ENCODE assay signal across 13 cellular contexts in the genomic region with DNA sequence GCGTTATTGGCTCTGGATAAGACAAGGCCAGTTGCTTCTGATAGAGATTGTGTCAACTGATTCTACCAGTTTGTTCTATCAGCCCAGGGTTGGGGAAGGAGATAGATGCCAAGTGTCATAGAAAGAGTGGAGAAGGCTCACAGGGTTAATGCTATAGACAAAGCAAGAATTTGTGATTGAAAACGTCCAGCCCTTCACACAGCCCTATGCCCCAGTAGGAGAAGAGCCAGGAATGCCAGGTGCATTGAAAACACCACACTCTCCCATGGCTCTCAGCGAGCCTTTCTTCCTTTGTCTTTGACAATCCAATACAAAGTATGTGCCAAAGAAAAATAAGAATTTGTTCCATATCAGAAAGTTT.
DNase-seq lines count a peak whose midpoint lies in the region; ATAC-seq and TF ChIP-seq lines count a peak whose summit lies in the region.
"Had no signal": no experiment of that assay in that cellular context is flagged by ENCODE, and none has a peak within 500 bp of the region (broad histone marks: within the 10 kb centered on the region; RNA-seq: fewer than 3 reads in every experiment).

No MANE protein-coding gene starts in this region.

- H3K9me3 Mint-ChIP-seq in WTC11 = no peaks in the 10 kb centered on the region; the same call in 1 of the 2 replicates
- no peaks in the 10 kb centered on the region for H3K9me3 Mint-ChIP-seq in activated T-helper 2 cell treated with anti-CD3 and anti-CD28 coated beads, Interferon-gamma antibody, Interleukin-2, Interleukin-4, amounts not matched to agents 10 μg/mL and 5 μg/mL and 100 μg/mL, durations not matched to agents 14 hours and 24 hours and 36 hours
- peaks cover 6% of the 10 kb centered on the region for H3K9me3 Mint-ChIP-seq in progenitor cell of endocrine pancreas (ENCODE audit: low read depth)

- CTCF ChIA-PET in WTC11 (lab: Charles Lee) = no interaction called here

- ATAC-seq in left lung (peak; percentile 14), WTC11 (no peak), GM18907 (IDR thresholded peaks at IDR 0.05; ENCODE audit: unreplicated experiment) (no peak)
- ATAC-seq: activated CD4-positive, alpha-beta T cell treated with anti-CD3 and anti-CD28 coated beads for 36 hours; activated naive CD4-positive, alpha-beta T cell treated with anti-CD3 and anti-CD28 coated beads, Interleukin-2, amount 50 U/mL, for 72 hours had no signal

- H3K9me3 ChIP-seq in left lung (no peaks in the 10 kb centered on the region), subcutaneous abdominal adipose tissue (ENCODE audit: control insufficient read depth in 5 of 5, low read length in 5 of 5) (no peaks in the 10 kb centered on the region)

- peak; percentile 97 for DNase-seq in NCI-H2029 treated with DMSO at 0.1 percent for 48 hours (lab: John Stamatoyannopoulos, UW)
- peak; percentile 73 to 91 for DNase-seq in dermis microvascular lymphatic vessel endothelial cell (ENCODE audit: low read depth in 2 of 2)
- no peak for DNase-seq in left lung
- DNase-seq in WTC11 (ENCODE audit: low spot score) = no peak
- DNase-seq in activated T-helper 2 cell treated with anti-CD3 and anti-CD28 coated beads, Interferon-gamma antibody, Interleukin-2, Interleukin-4, amounts not matched to agents 10 μg/mL and 5 μg/mL and 100 μg/mL, durations not matched to agents 14 hours and 24 hours and 36 hours (ENCODE audit: low spot score) = no peak
- DNase-seq in progenitor cell of endocrine pancreas (ENCODE audit: low spot score, unreplicated experiment) = no peak
- DNase-seq: activated CD4-positive, alpha-beta T cell treated with anti-CD3 and anti-CD28 coated beads for 36 hours; NCI-H1105 treated with DMSO at 0.1 percent for 48 hours; retina had no signal

- no peaks in the 10 kb centered on the region for H3K27me3 Mint-ChIP-seq in WTC11 (ENCODE audit: low read depth)
- no peaks in the 10 kb centered on the region for H3K27me3 Mint-ChIP-seq in activated T-helper 2 cell treated with anti-CD3 and anti-CD28 coated beads, Interferon-gamma antibody, Interleukin-2, Interleukin-4, amounts not matched to agents 10 μg/mL and 5 μg/mL and 100 μg/mL, durations not matched to agents 14 hours and 24 hours and 36 hours (ENCODE audit: low read depth)
- peaks cover under 1% of the 10 kb centered on the region for H3K27me3 Mint-ChIP-seq in progenitor cell of endocrine pancreas
- H3K27me3 Mint-ChIP-seq: activated CD4-positive, alpha-beta T cell treated with anti-CD3 and anti-CD28 coated beads for 36 hours had no signal

- H3K4me1 ChIP-seq in left lung (no peaks in the 10 kb centered on the region), subcutaneous abdominal adipose tissue (ENCODE audit: control insufficient read depth in 5 of 5, insufficient read depth in 5 of 5, low read length in 5 of 5) (peaks cover 0 to 20% (median 14%) of the 10 kb centered on the region in 5 donors)

- no peak overlapping the region for H3K27ac ChIP-seq in left lung
- peak overlapping the region; percentile 34 for H3K27ac ChIP-seq in subcutaneous abdominal adipose tissue (ENCODE audit: low read depth, low read length)

- H3K4me1 Mint-ChIP-seq in WTC11 = no peaks in the 10 kb centered on the region
- H3K4me1 Mint-ChIP-seq in activated T-helper 2 cell treated with anti-CD3 and anti-CD28 coated beads, Interferon-gamma antibody, Interleukin-2, Interleukin-4, amounts not matched to agents 10 μg/mL and 5 μg/mL and 100 μg/mL, durations not matched to agents 14 hours and 24 hours and 36 hours (ENCODE audit: low read depth) = no peaks in the 10 kb centered on the region
- H3K4me1 Mint-ChIP-seq in progenitor cell of endocrine pancreas (ENCODE audit: low read depth) = no peaks in the 10 kb centered on the region
- H3K4me1 Mint-ChIP-seq: activated CD4-positive, alpha-beta T cell treated with anti-CD3 and anti-CD28 coated beads for 36 hours; CD14-positive monocyte had no signal

- H3K36me3 Mint-ChIP-seq in WTC11 (no peaks in the 10 kb centered on the region), progenitor cell of endocrine pancreas (ENCODE audit: insufficient read depth) (no peaks in the 10 kb centered on the region)
- H3K36me3 Mint-ChIP-seq in activated T-helper 2 cell treated with anti-CD3 and anti-CD28 coated beads, Interferon-gamma antibody, Interleukin-2, Interleukin-4, amounts not matched to agents 10 μg/mL and 5 μg/mL and 100 μg/mL, durations not matched to agents 14 hours and 24 hours and 36 hours (ENCODE audit: low read depth) = no peaks in the 10 kb centered on the region
- H3K36me3 Mint-ChIP-seq: activated naive CD4-positive, alpha-beta T cell treated with anti-CD3 and anti-CD28 coated beads, Interleukin-2, amount 50 U/mL, for 72 hours; CD14-positive monocyte had no signal

- intact Hi-C loops in left lung (cut with DNase I) = no loop called here
- intact Hi-C loops in activated T-helper 2 cell treated with anti-CD3 and anti-CD28 coated beads, Interferon-gamma antibody, Interleukin-2, Interleukin-4, amounts not matched to agents 10 μg/mL and 5 μg/mL and 100 μg/mL, durations not matched to agents 14 hours and 24 hours and 36 hours (cut with micrococcal nuclease) = no loop called here

- no peak for TF ChIP-seq CTCF in left lung (IDR thresholded peaks at IDR 0.05)
- TF ChIP-seq CTCF in WTC11 (IDR thresholded peaks at IDR 0.05) = no peak
- no peak for TF ChIP-seq CTCF in progenitor cell of endocrine pancreas (IDR thresholded peaks at IDR 0.05; ENCODE audit: unreplicated experiment)

- H3K4me3 Mint-ChIP-seq in WTC11 = no peak overlapping the region
- no peak overlapping the region for H3K4me3 Mint-ChIP-seq in activated T-helper 2 cell treated with anti-CD3 and anti-CD28 coated beads, Interferon-gamma antibody, Interleukin-2, Interleukin-4, amounts not matched to agents 10 μg/mL and 5 μg/mL and 100 μg/mL, durations not matched to agents 14 hours and 24 hours and 36 hours (ENCODE audit: low read depth)
- no peak overlapping the region for H3K4me3 Mint-ChIP-seq in progenitor cell of endocrine pancreas (ENCODE audit: low read depth)
- H3K4me3 Mint-ChIP-seq: activated CD4-positive, alpha-beta T cell treated with anti-CD3 and anti-CD28 coated beads for 36 hours; CD14-positive monocyte had no signal

- H3K27ac Mint-ChIP-seq in WTC11 (no peak overlapping the region), progenitor cell of endocrine pancreas (no peak overlapping the region)
- H3K27ac Mint-ChIP-seq in activated T-helper 2 cell treated with anti-CD3 and anti-CD28 coated beads, Interferon-gamma antibody, Interleukin-2, Interleukin-4, amounts not matched to agents 10 μg/mL and 5 μg/mL and 100 μg/mL, durations not matched to agents 14 hours and 24 hours and 36 hours = no peak overlapping the region
- H3K27ac Mint-ChIP-seq: activated CD4-positive, alpha-beta T cell treated with anti-CD3 and anti-CD28 coated beads for 36 hours; activated naive CD4-positive, alpha-beta T cell treated with anti-CD3 and anti-CD28 coated beads, Interleukin-2, amount 50 U/mL, for 72 hours; CD14-positive monocyte had no signal

- POLR2A ChIA-PET in WTC11 (lab: Charles Lee) = no interaction called here

- H3K9ac ChIP-seq in subcutaneous abdominal adipose tissue (ENCODE audit: low read length in 5 of 5) = no peak overlapping the region

- no peaks in the 10 kb centered on the region for H3K36me3 ChIP-seq in left lung
- H3K36me3 ChIP-seq in subcutaneous abdominal adipose tissue (ENCODE audit: control insufficient read depth in 5 of 5, insufficient read depth in 5 of 5, low read length in 5 of 5) = no peaks in the 10 kb centered on the region

- H3K27me3 ChIP-seq in left lung (no peaks in the 10 kb centered on the region), subcutaneous abdominal adipose tissue (ENCODE audit: control insufficient read depth in 5 of 5, insufficient read depth in 4 of 5, low read length in 5 of 5) (no peaks in the 10 kb centered on the region)

- H3K4me3 ChIP-seq in left lung (no peak overlapping the region), subcutaneous abdominal adipose tissue (ENCODE audit: low read depth in 1 of 5, low read length in 5 of 5) (peak overlapping the region in 1 of 5 donors; percentile 9)

TF ChIP-seq in WTC11, 78 proteins besides CTCF, POLR2A, EP300 and RAD21 (continues in another document):
- TF ChIP-seq MXD4 (CRISPR knock-in tag; IDR thresholded peaks at IDR 0.05; ENCODE audit: borderline replicate concordance) = no peak
- TF ChIP-seq JUN (CRISPR knock-in tag; IDR thresholded peaks at IDR 0.05) = no peak
- TF ChIP-seq, protein P1, sequence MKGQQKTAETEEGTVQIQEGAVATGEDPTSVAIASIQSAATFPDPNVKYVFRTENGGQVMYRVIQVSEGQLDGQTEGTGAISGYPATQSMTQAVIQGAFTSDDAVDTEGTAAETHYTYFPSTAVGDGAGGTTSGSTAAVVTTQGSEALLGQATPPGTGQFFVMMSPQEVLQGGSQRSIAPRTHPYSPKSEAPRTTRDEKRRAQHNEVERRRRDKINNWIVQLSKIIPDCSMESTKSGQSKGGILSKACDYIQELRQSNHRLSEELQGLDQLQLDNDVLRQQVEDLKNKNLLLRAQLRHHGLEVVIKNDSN (CRISPR knock-in tag; IDR thresholded peaks at IDR 0.05) = no peak
- TF ChIP-seq, protein P2, sequence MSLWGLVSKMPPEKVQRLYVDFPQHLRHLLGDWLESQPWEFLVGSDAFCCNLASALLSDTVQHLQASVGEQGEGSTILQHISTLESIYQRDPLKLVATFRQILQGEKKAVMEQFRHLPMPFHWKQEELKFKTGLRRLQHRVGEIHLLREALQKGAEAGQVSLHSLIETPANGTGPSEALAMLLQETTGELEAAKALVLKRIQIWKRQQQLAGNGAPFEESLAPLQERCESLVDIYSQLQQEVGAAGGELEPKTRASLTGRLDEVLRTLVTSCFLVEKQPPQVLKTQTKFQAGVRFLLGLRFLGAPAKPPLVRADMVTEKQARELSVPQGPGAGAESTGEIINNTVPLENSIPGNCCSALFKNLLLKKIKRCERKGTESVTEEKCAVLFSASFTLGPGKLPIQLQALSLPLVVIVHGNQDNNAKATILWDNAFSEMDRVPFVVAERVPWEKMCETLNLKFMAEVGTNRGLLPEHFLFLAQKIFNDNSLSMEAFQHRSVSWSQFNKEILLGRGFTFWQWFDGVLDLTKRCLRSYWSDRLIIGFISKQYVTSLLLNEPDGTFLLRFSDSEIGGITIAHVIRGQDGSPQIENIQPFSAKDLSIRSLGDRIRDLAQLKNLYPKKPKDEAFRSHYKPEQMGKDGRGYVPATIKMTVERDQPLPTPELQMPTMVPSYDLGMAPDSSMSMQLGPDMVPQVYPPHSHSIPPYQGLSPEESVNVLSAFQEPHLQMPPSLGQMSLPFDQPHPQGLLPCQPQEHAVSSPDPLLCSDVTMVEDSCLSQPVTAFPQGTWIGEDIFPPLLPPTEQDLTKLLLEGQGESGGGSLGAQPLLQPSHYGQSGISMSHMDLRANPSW (CRISPR knock-in tag; conservative IDR thresholded peaks at IDR 0.05; ENCODE audit: low read depth) = no peak
- TF ChIP-seq NR1H2 (CRISPR knock-in tag; IDR thresholded peaks at IDR 0.05) = no peak
- TF ChIP-seq CREB1 (CRISPR knock-in tag; IDR thresholded peaks at IDR 0.05) = no peak
- TF ChIP-seq, protein P3, sequence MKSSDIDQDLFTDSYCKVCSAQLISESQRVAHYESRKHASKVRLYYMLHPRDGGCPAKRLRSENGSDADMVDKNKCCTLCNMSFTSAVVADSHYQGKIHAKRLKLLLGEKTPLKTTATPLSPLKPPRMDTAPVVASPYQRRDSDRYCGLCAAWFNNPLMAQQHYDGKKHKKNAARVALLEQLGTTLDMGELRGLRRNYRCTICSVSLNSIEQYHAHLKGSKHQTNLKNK (CRISPR knock-in tag; IDR thresholded peaks at IDR 0.05) = no peak

Comparison
In these comparisons a context has a peak if more than half of its experiments do, and no peak if none do; other contexts are left out.
1. DNase-seq: peak in NCI-H2029 treated with DMSO at 0.1 percent for 48 hours (single experiment) and dermis microvascular lymphatic vessel endothelial cell (2 of 2); none in left lung (0 of 2), WTC11 (single experiment), activated T-helper 2 cell treated with anti-CD3 and anti-CD28 coated beads, Interferon-gamma antibody, Interleukin-2, Interleukin-4, amounts not matched to agents 10 μg/mL and 5 μg/mL and 100 μg/mL, durations not matched to agents 14 hours and 24 hours and 36 hours (single experiment) and progenitor cell of endocrine pancreas (single experiment).